ENCODE assay signal across 8 cellular contexts in genomic region chr13:40813662-40814454, GRCh38. TPM values are rescaled to one million over a fixed set of nuclear protein-coding genes. Genes with fewer than 3 reads are reported as not detected.
A peak's percentile ranks its signal among the peaks of the same experiment; 100 is the strongest.
DNase-seq lines count a peak whose midpoint lies in the region; ATAC-seq and TF ChIP-seq lines count a peak whose summit lies in the region.

No MANE protein-coding gene starts in this region.

- TF ChIP-seq POLR2A in adrenal gland (IDR thresholded peaks at IDR 0.05): no peak

- H3K9me3 ChIP-seq in adrenal gland (replicated peaks in 1 of 3) (no peaks in the 10 kb centered on the region), lung (ENCODE audit: control insufficient read depth in 2 of 2, insufficient read depth in 1 of 2, low read length in 1 of 2) (no peaks in the 10 kb centered on the region)

- no peaks in the 10 kb centered on the region for H3K4me1 Mint-ChIP-seq in mesothelial cell of epicardium

- intact Hi-C loops in adrenal gland (cut with DNase I): no loop called here

- H3K4me1 ChIP-seq in adrenal gland (replicated peaks in 1 of 2): no peaks in the 10 kb centered on the region
- H3K4me1 ChIP-seq in lung (ENCODE audit: control insufficient read depth in 2 of 2, insufficient read depth in 2 of 2, low read length in 2 of 2): no peaks in the 10 kb centered on the region

- H3K27ac ChIP-seq in adrenal gland (no peak overlapping the region), lung (ENCODE audit: low read depth in 1 of 2, low read length in 1 of 2) (no peak overlapping the region), coronary artery (no peak overlapping the region)

- H3K27me3 Mint-ChIP-seq in mesothelial cell of epicardium (ENCODE audit: low read depth): no peaks in the 10 kb centered on the region

- peaks cover 77% of the 10 kb centered on the region for H3K36me3 Mint-ChIP-seq in mesothelial cell of epicardium

- TF ChIP-seq CTCF in adrenal gland (IDR thresholded peaks at IDR 0.05): peak; percentile 5 to 42 (median 34)
- TF ChIP-seq CTCF in lung (IDR thresholded peaks at IDR 0.05; ENCODE audit: control extremely low read depth, extremely low read depth): no peak
- TF ChIP-seq CTCF in omental fat pad (IDR thresholded peaks at IDR 0.05): no peak
- TF ChIP-seq CTCF in coronary artery (IDR thresholded peaks at IDR 0.05): no peak
- TF ChIP-seq CTCF in mesothelial cell of epicardium (IDR thresholded peaks at IDR 0.05; ENCODE audit: unreplicated experiment): no peak

- peak; percentile 69 for DNase-seq in SIG-M5 treated with dmso at 0.1 percent for 504 hours (lab: John Stamatoyannopoulos, UW; ENCODE audit: unreplicated experiment)
- no peak for DNase-seq in SIG-M5 (lab: John Stamatoyannopoulos, UW)
- peak; percentile 1 to 35 for DNase-seq in Kasumi-1 (lab: John Stamatoyannopoulos, UW)
- no peak for DNase-seq in adrenal gland
- DNase-seq in lung (ENCODE audit: low spot score): no peak
- no peak for DNase-seq in omental fat pad (ENCODE audit: low spot score)
- DNase-seq in coronary artery (ENCODE audit: low spot score): no peak
- DNase-seq in mesothelial cell of epicardium (ENCODE audit: low spot score in 2 of 2, unreplicated experiment in 2 of 2): no peak

- H3K27me3 ChIP-seq in adrenal gland (no peaks in the 10 kb centered on the region), lung (ENCODE audit: control insufficient read depth, insufficient read depth) (no peaks in the 10 kb centered on the region)

- no peak overlapping the region for H3K4me3 ChIP-seq in adrenal gland
- H3K4me3 ChIP-seq in lung: no peak overlapping the region
- H3K4me3 ChIP-seq in coronary artery: no peak overlapping the region

- H3K36me3 ChIP-seq in adrenal gland (replicated peaks in 1 of 2) (no peaks in the 10 kb centered on the region), lung (ENCODE audit: control insufficient read depth in 2 of 2, insufficient read depth in 2 of 2, low read length in 2 of 2) (peaks cover 5 to 11% of the 10 kb centered on the region in 2 donors)

- H3K4me3 Mint-ChIP-seq in mesothelial cell of epicardium: no peak overlapping the region

- ATAC-seq in lung (ENCODE audit: insufficient read depth, low FRiP score): peak; percentile 53
- ATAC-seq in omental fat pad (ENCODE audit: low FRiP score): no peak

- 38 to 89% (median 84%) methylated on average over 2 to 7 of the region's 7 CpGs for WGBS in adrenal gland, 4 donors
- 75 to 83% methylated on average over 7 of the region's 7 CpGs for WGBS in lung, 2 donors

- H3K27ac Mint-ChIP-seq in mesothelial cell of epicardium: no peak overlapping the region

- H3K9me3 Mint-ChIP-seq in mesothelial cell of epicardium: peaks cover 44% of the 10 kb centered on the region

RNA-seq across cellular contexts. Expression of gene SLC25A15, which starts 24.4 kb away (rescaled TPM):
- total RNA-seq in adrenal gland (1 to 10 TPM; 2.2 to 7.0 (median 4.0) TPM), lung (1 to 10 TPM; 8.1 to 8.6 TPM), omental fat pad (1 to 10 TPM; 5.5 to 7.4 (median 5.7) TPM), mesothelial cell of epicardium (11.0 to 13.2 TPM (median 12.2 TPM) in 3 replicates)
- polyA plus RNA-seq in adrenal gland (1 to 10 TPM in 1 of 3 donors, under 1 TPM in 2; 0.32 to 4.6 (median 0.40) TPM), lung (1 to 10 TPM; 1.2 to 6.3 TPM)

RNA-seq across cellular contexts. Expression of gene MRPS31, which starts 42.9 kb away (rescaled TPM):
- total RNA-seq in adrenal gland (10 to 100 TPM; 13.1 to 28.2 (median 20.8) TPM), lung (10 to 100 TPM; 17.2 to 34.3 TPM), omental fat pad (10 to 100 TPM in 3 of 4 donors, 1 to 10 TPM in 1; 9.8 to 19.6 (median 17.4) TPM), mesothelial cell of epicardium (29.6 to 33.3 TPM (median 31.3 TPM) in 3 replicates)
- polyA plus RNA-seq in adrenal gland (100 to 1,000 TPM in 1 of 3 donors, 10 to 100 TPM in 2; 35.7 to 115 (median 55.1) TPM), lung (10 to 100 TPM; 17.0 to 43.6 TPM)

Comparison
In these comparisons a context has a peak if more than half of its experiments do, and no peak if none do; other contexts are left out.
1. DNase-seq: peak in SIG-M5 treated with dmso at 0.1 percent for 504 hours (single experiment) and Kasumi-1 (2 of 2); none in SIG-M5 (single experiment), adrenal gland (0 of 7), lung (single experiment), omental fat pad (single experiment), coronary artery (single experiment) and mesothelial cell of epicardium (0 of 2).
2. CTCF ChIP-seq: peak in adrenal gland (6 of 6); none in lung (single experiment), omental fat pad (0 of 3), coronary artery (single experiment) and mesothelial cell of epicardium (single experiment).